Comparison of ENCODE assay signal across 16 cellular contexts in the genomic region with DNA sequence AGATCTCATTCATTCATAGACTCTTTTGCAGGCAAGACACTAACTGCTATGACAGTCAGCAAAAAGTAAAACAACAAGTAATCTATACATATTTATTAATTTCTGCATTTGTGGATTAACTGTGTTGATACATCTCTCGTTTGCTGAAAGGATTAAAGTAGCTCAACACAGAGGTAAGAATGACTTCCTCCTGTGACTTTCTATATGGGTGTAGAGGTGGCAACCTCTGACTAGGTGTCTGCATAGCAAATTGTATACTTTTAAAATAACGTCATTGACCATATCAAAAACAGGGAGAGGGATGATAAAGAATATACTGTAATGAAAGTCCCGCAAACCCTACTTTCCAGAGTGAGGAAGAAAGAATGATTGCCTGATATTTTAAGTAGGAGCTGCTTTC. TPM values are rescaled to one million over a fixed set of nuclear protein-coding genes. Genes with fewer than 3 reads are reported as not detected.
DNase-seq lines count a peak whose midpoint lies in the region; ATAC-seq, FAIRE-seq and TF ChIP-seq lines count a peak whose summit lies in the region.
"Had no signal": no experiment of that assay in that cellular context is flagged by ENCODE, and none has a peak within 500 bp of the region (broad histone marks: within the 10 kb centered on the region; RNA-seq: fewer than 3 reads in every experiment).

No MANE protein-coding gene starts in this region.

- no peak for TF ChIP-seq RAD21 in HepG2 (CRISPR knock-in tag; IDR thresholded peaks at IDR 0.05)
- TF ChIP-seq RAD21 in H1 (IDR thresholded peaks at IDR 0.05 in 1 of 2, conservative IDR thresholded peaks at IDR 0.05 in 1 of 2; ENCODE audit: low read depth in 2 of 2, low read length in 2 of 2), result no peak

- no peak overlapping the region for H2BK5ac ChIP-seq in H1 (ENCODE audit: low read depth, low read length)

- H3K18ac ChIP-seq in H1 (ENCODE audit: extremely low read depth, low read length), result no peak overlapping the region

- H4K8ac ChIP-seq in H1 (ENCODE audit: extremely low read depth, insufficient read depth, low read length), result no peak overlapping the region

- no peak overlapping the region for H2AK5ac ChIP-seq in H1 (ENCODE audit: low read depth, low read length)

- 0 out of 2 replicates have a peak overlapping the region, but pooled peaks have one; percentile 51 for H2BK12ac ChIP-seq in H1 (ENCODE audit: low read depth, low read length)

- TF ChIP-seq POLR2A in HepG2 (IDR thresholded peaks at IDR 0.05; ENCODE audit: insufficient read depth in 1 of 2, low read depth in 2 of 2, low read length in 2 of 2) (no peak), right lobe of liver (IDR thresholded peaks at IDR 0.05) (no peak), H1 (IDR thresholded peaks at IDR 0.05; ENCODE audit: control extremely low read depth in 1 of 2, low read depth in 2 of 2, low read length in 2 of 2) (no peak)

- H3K27me3 ChIP-seq in HepG2 (ENCODE audit: control insufficient read depth in 1 of 2, insufficient read depth in 2 of 2, low read length in 2 of 2) (no peaks in the 10 kb centered on the region), right lobe of liver (no peaks in the 10 kb centered on the region), H1 (replicated peaks in 1 of 4; ENCODE audit: control insufficient read depth in 3 of 4, extremely low read depth in 1 of 4, insufficient read depth in 3 of 4, low read length in 3 of 4) (no peaks in the 10 kb centered on the region), aorta (ENCODE audit: control insufficient read depth in 1 of 2, insufficient read depth in 2 of 2, low read length in 1 of 2) (no peaks in the 10 kb centered on the region)
- H3K27me3 ChIP-seq: breast epithelium, esophagus squamous epithelium had no signal

- BruUV-seq in HepG2 (replicated peaks; lab: Mats Ljungman, UMichigan), result no TSS peak

- H3K4me2 ChIP-seq in HepG2 (ENCODE audit: low read depth, low read length) (no peak overlapping the region), H1 (ENCODE audit: insufficient read depth in 1 of 2, low read depth in 2 of 2, low read length in 2 of 2) (no peak overlapping the region)

- no peak overlapping the region for H3K4ac ChIP-seq in H1 (replicated peaks; ENCODE audit: insufficient read length, low read depth, low read length)

- H3K27ac Mint-ChIP-seq in T-helper 17 cell (peak overlapping the region; percentile 87), WTC11 (no peak overlapping the region)
- H3K27ac Mint-ChIP-seq: naive B cell had no signal

- FAIRE-seq in HepG2 (lab: Jason Lieb, UNC) (no peak), H1 (lab: Jason Lieb, UNC) (no peak)
- FAIRE-seq: GM12878 had no signal

- H2AFZ ChIP-seq in HepG2 (ENCODE audit: low read length) (no peak overlapping the region), H1 (ENCODE audit: low read length) (no peak overlapping the region)

- intact Hi-C loops in HepG2 (cut with micrococcal nuclease; ENCODE audit: unreplicated experiment), result no loop called here
- intact Hi-C loops in right lobe of liver (cut with DNase I), result no loop called here
- intact Hi-C loops in aorta (cut with DNase I), result no loop called here

- no peak overlapping the region for H3K14ac ChIP-seq in H1 (ENCODE audit: insufficient read length)

- no peak overlapping the region for H2BK120ac ChIP-seq in H1 (replicated peaks; ENCODE audit: low read depth, low read length)

- peaks cover 39% of the 10 kb centered on the region for H3K4me1 Mint-ChIP-seq in T-helper 17 cell
- peaks cover 31% of the 10 kb centered on the region for H3K4me1 Mint-ChIP-seq in WTC11

- H3K56ac ChIP-seq in H1 (replicated peaks; ENCODE audit: insufficient read length, low read depth, low read length), result no peak overlapping the region

- no peaks in the 10 kb centered on the region for H4K20me1 ChIP-seq in HepG2 (ENCODE audit: insufficient read depth, low read length)
- H4K20me1 ChIP-seq in H1 (replicated peaks in 1 of 2; ENCODE audit: control insufficient read depth in 1 of 2, insufficient read depth in 2 of 2, low read length in 2 of 2), result no peaks in the 10 kb centered on the region

- H3K27me3 Mint-ChIP-seq in T-helper 17 cell, result no peaks in the 10 kb centered on the region
- no peaks in the 10 kb centered on the region for H3K27me3 Mint-ChIP-seq in WTC11 (ENCODE audit: low read depth)
- H3K27me3 Mint-ChIP-seq: naive B cell had no signal

- in situ Hi-C loops in HepG2 (cut with HindIII; ENCODE audit: extremely low pct_ligation_motif_present, low pct_unique_long_range_greater_than_20kb), result loop anchor here (25.0 kb wide), 2 partner anchors 656 to 994 kb away; no protein-coding TSS in a partner anchor

- no peak for ATAC-seq in HepG2
- no peak for ATAC-seq in right lobe of liver
- ATAC-seq in T-helper 17 cell, result no peak
- ATAC-seq in WTC11, result no peak
- ATAC-seq in GM18907 (IDR thresholded peaks at IDR 0.05; ENCODE audit: unreplicated experiment), result no peak
- no peak for ATAC-seq in aorta (ENCODE audit: low FRiP score)
- ATAC-seq: GM12878 had no signal

- TF ChIP-seq CTCF in HepG2 (CRISPR knock-in tag; IDR thresholded peaks at IDR 0.05) (no peak), right lobe of liver (IDR thresholded peaks at IDR 0.05) (no peak), H1 (IDR thresholded peaks at IDR 0.05; ENCODE audit: control extremely low read depth in 1 of 3, insufficient read depth in 1 of 3, low read depth in 1 of 3, low read length in 3 of 3) (no peak), WTC11 (IDR thresholded peaks at IDR 0.05) (no peak)

- H3K79me1 ChIP-seq in H1 (ENCODE audit: low read depth, low read length), result no peaks in the 10 kb centered on the region

- H3K4me3 ChIP-seq in HepG2 (replicated peaks in 1 of 3; ENCODE audit: insufficient read depth in 1 of 3, low read depth in 2 of 3, low read length in 3 of 3) (no peak overlapping the region), right lobe of liver (no peak overlapping the region), H1 (ENCODE audit: extremely low read depth in 1 of 4, insufficient read depth in 2 of 4, low read depth in 3 of 4, low read length in 4 of 4) (no peak overlapping the region), aorta (ENCODE audit: low read length in 2 of 2) (no peak overlapping the region)
- H3K4me3 ChIP-seq: breast epithelium, esophagus squamous epithelium, GM12878 had no signal

- H3K4me3 Mint-ChIP-seq in T-helper 17 cell (peak overlapping the region; percentile 55), WTC11 (no peak overlapping the region)
- H3K4me3 Mint-ChIP-seq: naive B cell had no signal

- H3K36me3 ChIP-seq in HepG2 (replicated peaks in 1 of 2; ENCODE audit: control insufficient read depth in 1 of 2, insufficient read depth in 2 of 2, low read length in 2 of 2) (no peaks in the 10 kb centered on the region), right lobe of liver (no peaks in the 10 kb centered on the region), H1 (ENCODE audit: control insufficient read depth in 2 of 4, insufficient read depth in 4 of 4, low read length in 3 of 4) (no peaks in the 10 kb centered on the region), aorta (ENCODE audit: control insufficient read depth in 1 of 2, insufficient read depth in 2 of 2, low read length in 1 of 2) (no peaks in the 10 kb centered on the region)
- H3K36me3 ChIP-seq: breast epithelium, esophagus squamous epithelium had no signal

- peaks cover 4% of the 10 kb centered on the region for H3K36me3 Mint-ChIP-seq in T-helper 17 cell (ENCODE audit: low read depth)
- no peaks in the 10 kb centered on the region for H3K36me3 Mint-ChIP-seq in WTC11
- H3K36me3 Mint-ChIP-seq: naive B cell had no signal

- CTCF ChIA-PET in HepG2 (lab: Yijun Ruan, JAX; ENCODE audit: low intra/inter-chr PET ratio, low total read pairs), result no interaction called here
- CTCF ChIA-PET in H1 (lab: Charles Lee; ENCODE audit: partially characterized antibody), result no interaction called here
- CTCF ChIA-PET in WTC11 (lab: Charles Lee), result interaction anchor here (1.5 kb wide), 1 partner anchor 17 kb away, joined by 6 read pairs; no protein-coding TSS in a partner anchor

- H3K27ac ChIP-seq in HepG2 (ENCODE audit: extremely low read length, insufficient read depth, low read length), result no peak overlapping the region
- no peak overlapping the region for H3K27ac ChIP-seq in right lobe of liver
- no peak overlapping the region for H3K27ac ChIP-seq in H1 (ENCODE audit: low read depth, low read length)
- no peak overlapping the region for H3K27ac ChIP-seq in aorta (ENCODE audit: low read depth in 1 of 2, low read length in 2 of 2)
- H3K27ac ChIP-seq: breast epithelium, esophagus squamous epithelium had no signal

- 39% methylated on average over 3 of the region's 3 CpGs for WGBS in HepG2 (ENCODE audit: low lambda C conversion rate)
- 89% methylated on average over 3 of the region's 3 CpGs for WGBS in right lobe of liver (ENCODE audit: insufficient coverage, low coverage, low lambda C conversion rate, missing lambda C conversion rate)
- WGBS in H1 (ENCODE audit: extremely low coverage in 1 of 2, insufficient coverage in 1 of 2, insufficient read length in 1 of 2, insufficient replicate concordance in 2 of 2, low coverage in 1 of 2, low lambda C conversion rate in 2 of 2, missing lambda C conversion rate in 1 of 2), 2 experiments, result 97% methylated on average over 3 of the region's 3 CpGs; no CpG with 5 or more reads in 1 of the 2 experiments
- WGBS in aorta, 2 donors, result 79 to 81% methylated on average over 3 of the region's 3 CpGs

- no peak overlapping the region for H4K5ac ChIP-seq in H1 (ENCODE audit: insufficient read length, low read depth, low read length)

- H2BK15ac ChIP-seq in H1 (ENCODE audit: low read length), result no peak overlapping the region

- H3K79me2 ChIP-seq in HepG2 (ENCODE audit: insufficient read depth, low read length) (no peaks in the 10 kb centered on the region), H1 (ENCODE audit: control insufficient read depth in 1 of 2, insufficient read depth in 2 of 2, low read length in 2 of 2) (no peaks in the 10 kb centered on the region)

- POLR2A ChIA-PET in HepG2 (lab: Yijun Ruan, JAX) (no interaction called here), H1 (lab: Charles Lee; ENCODE audit: partially characterized antibody) (no interaction called here), WTC11 (lab: Charles Lee) (no interaction called here)

- H3K9ac ChIP-seq in HepG2 (ENCODE audit: insufficient read depth, low read depth, low read length) (no peak overlapping the region), H1 (replicated peaks in 1 of 4; ENCODE audit: extremely low read depth in 1 of 4, low read depth in 3 of 4, low read length in 3 of 4) (no peak overlapping the region)

- H3K9me3 ChIP-seq in HepG2 (ENCODE audit: low read length), result no peaks in the 10 kb centered on the region
- no peaks in the 10 kb centered on the region for H3K9me3 ChIP-seq in right lobe of liver
- H3K9me3 ChIP-seq in T-helper 17 cell (ENCODE audit: control insufficient read depth, low read length, poor library complexity, severe bottlenecking), result no peaks in the 10 kb centered on the region
- H3K9me3 ChIP-seq in H1 (ENCODE audit: insufficient read depth in 2 of 2, low read depth in 1 of 2, low read length in 1 of 2), result no peaks in the 10 kb centered on the region
- no peaks in the 10 kb centered on the region for H3K9me3 ChIP-seq in aorta (ENCODE audit: control insufficient read depth, low read length)
- H3K9me3 ChIP-seq: breast epithelium, Caco-2, esophagus squamous epithelium had no signal

- peaks cover 5% of the 10 kb centered on the region for H3K9me3 Mint-ChIP-seq in WTC11

- peaks cover 6% of the 10 kb centered on the region for H3K4me1 ChIP-seq in HepG2 (ENCODE audit: insufficient read depth, low read length)
- H3K4me1 ChIP-seq in right lobe of liver, result no peaks in the 10 kb centered on the region
- peaks cover 0 to 9% (median 1%) of the 10 kb centered on the region in 4 experiments; a peak in 1 of 7 replicates for H3K4me1 ChIP-seq in H1 (replicated peaks in 1 of 4; ENCODE audit: control insufficient read depth in 3 of 4, insufficient read depth in 4 of 4, low read length in 3 of 4)
- peaks cover 2% of the 10 kb centered on the region in 2 donors for H3K4me1 ChIP-seq in aorta (ENCODE audit: control insufficient read depth in 1 of 2, insufficient read depth in 2 of 2, low read length in 2 of 2)
- H3K4me1 ChIP-seq: breast epithelium, Caco-2 had no signal

- DNase-seq in HepG2 (ENCODE audit: low spot score) (no peak), right lobe of liver (no peak), T-helper 17 cell (no peak), H1 (ENCODE audit: low read depth in 1 of 2, low spot score in 2 of 2) (no peak), WTC11 (ENCODE audit: low spot score) (no peak), NCI-H146 (lab: John Stamatoyannopoulos, UW) (no peak), aorta (no peak)
- DNase-seq: Caco-2; esophagus squamous epithelium; Kasumi-1; naive B cell; NCI-H1436 treated with DMSO at 0.1 percent for 48 hours; NK-92 treated with Interleukin-12 subunit alpha and Interleukin-12 subunit beta, amount 100 ng/mL, for 24 hours had no signal

- TF ChIP-seq EP300 in HepG2 (IDR thresholded peaks at IDR 0.05; ENCODE audit: low read depth in 2 of 2, low read length in 2 of 2) (no peak), HepG2 (CRISPR knock-in tag; IDR thresholded peaks at IDR 0.05; ENCODE audit: borderline replicate concordance) (no peak), H1 (IDR thresholded peaks at IDR 0.05; ENCODE audit: borderline replicate concordance in 1 of 2, low read depth in 2 of 2, low read length in 2 of 2) (no peak)

- no peak overlapping the region for H4K91ac ChIP-seq in H1 (replicated peaks; ENCODE audit: insufficient read length, low read length)

- no peak overlapping the region for H2BK20ac ChIP-seq in H1 (ENCODE audit: low read length)

- H3K23ac ChIP-seq in H1 (ENCODE audit: insufficient read length), result no peak overlapping the region

- no peaks in the 10 kb centered on the region for H3K23me2 ChIP-seq in H1 (ENCODE audit: low read depth, low read length)

RNA-seq across cellular contexts. Expression of gene LRRN3, which starts 9.4 kb away (rescaled TPM):
- total RNA-seq in HepG2 (2016; rRNA removed; fragmentation: Illumina TruSeq; extraction: Trizol) (0.07 TPM in 1 of 2 replicates, not detected in the other), right lobe of liver (under 1 TPM in 4 of 6 experiments, not detected in 2; 0.19 to 0.31 (median 0.22) TPM), T-helper 17 cell (10 to 100 TPM in 1 of 2 donors, 1 to 10 TPM in 1; 1.9 to 16.0 TPM), WTC11 (2021) (0.16 to 0.70 TPM (median 0.34 TPM) in 3 replicates), aorta (under 1 TPM; 0.51 to 0.62 TPM)
- total RNA-seq in HepG2 (2016; cell fraction: cytosol; rRNA removed; fragmentation: Illumina TruSeq; extraction: Trizol; ENCODE audit: low read depth), result not detected in 2 replicates
- total RNA-seq in HepG2 (2016; cell fraction: insoluble cytoplasmic fraction; rRNA removed; fragmentation: Illumina TruSeq; extraction: Trizol), result not detected in 2 replicates
- not detected in 2 replicates for total RNA-seq in HepG2 (2016; cell fraction: membrane; rRNA removed; fragmentation: Illumina TruSeq; extraction: Trizol)
- total RNA-seq in HepG2 (2016; cell fraction: nucleus; rRNA removed; fragmentation: Illumina TruSeq; extraction: Trizol), result not detected in 2 replicates
- polyA plus RNA-seq in HepG2 (2011; rRNA removed) (not detected in 2 replicates), H1 (2011; rRNA removed) (0.09 and 0.32 TPM in 2 replicates), aorta (1 to 10 TPM in 1 of 2 donors, not detected in 1; 5.1 TPM)
- not detected in 2 replicates for polyA plus RNA-seq in HepG2 (2011; cell fraction: cytosol; rRNA removed)
- polyA plus RNA-seq in HepG2 (2011; cell fraction: nucleus; rRNA removed), result not detected in 2 replicates
- polyA plus RNA-seq in HepG2 (2012), result not detected in 2 replicates
- not detected in 2 replicates for polyA plus RNA-seq in HepG2 (2016; cell fraction: cytosol; fragmentation: Illumina TruSeq; extraction: Trizol; ENCODE audit: low read depth)
- polyA plus RNA-seq in HepG2 (2016; cell fraction: insoluble cytoplasmic fraction; fragmentation: Illumina TruSeq; extraction: Trizol; ENCODE audit: low read depth), result not detected in 2 replicates
- not detected in 2 replicates for polyA plus RNA-seq in HepG2 (2016; cell fraction: membrane; fragmentation: Illumina TruSeq; extraction: Trizol; ENCODE audit: low read depth)
- not detected in 2 replicates for polyA plus RNA-seq in HepG2 (2016; cell fraction: nucleus; fragmentation: Illumina TruSeq; extraction: Trizol; ENCODE audit: insufficient read depth, low read depth)
- not detected in 2 replicates for polyA minus RNA-seq in HepG2 (2011; rRNA and poly(A)+ RNA removed; ENCODE audit: low replicate concordance)
- polyA minus RNA-seq in HepG2 (2011; cell fraction: cytosol; rRNA and poly(A)+ RNA removed), result not detected in 2 replicates
- polyA minus RNA-seq in HepG2 (2011; cell fraction: nucleus; rRNA and poly(A)+ RNA removed), result 0.26 TPM in 1 of 2 replicates, not detected in the other
- 0.19 and 0.20 TPM in 2 replicates for total RNA-seq in H1 (2021; fragmentation: NEBNext Ultra II Directional; extraction: Animal tissue kit (Norgen Biotek cat#: 25700))
- 0.21 TPM for polyA plus RNA-seq in H1 (2011; cell fraction: cytosol; rRNA removed)
- polyA plus RNA-seq in H1 (2011; cell fraction: nucleus; rRNA removed), result 0.17 TPM
- polyA plus RNA-seq in H1 (2012, experiment 1 of 2), result 0.25 to 1.0 TPM (median 0.43 TPM) in 4 replicates
- not detected for polyA plus RNA-seq in H1 (2012, experiment 2 of 2)
- 0.28 TPM for polyA plus RNA-seq in H1 (2013, experiment 1 of 2)
- polyA plus RNA-seq in H1 (2013, experiment 2 of 2), result 0.22 TPM
- polyA minus RNA-seq in H1 (2011; rRNA and poly(A)+ RNA removed), result 0.54 and 0.88 TPM in 2 replicates
- 0.73 TPM for polyA minus RNA-seq in H1 (2011; cell fraction: cytosol; rRNA and poly(A)+ RNA removed)
- polyA minus RNA-seq in H1 (2011; cell fraction: nucleus; rRNA and poly(A)+ RNA removed), result 0.70 TPM
